14 cellular contexts compared by ENCODE assay signal in the genomic region with DNA sequence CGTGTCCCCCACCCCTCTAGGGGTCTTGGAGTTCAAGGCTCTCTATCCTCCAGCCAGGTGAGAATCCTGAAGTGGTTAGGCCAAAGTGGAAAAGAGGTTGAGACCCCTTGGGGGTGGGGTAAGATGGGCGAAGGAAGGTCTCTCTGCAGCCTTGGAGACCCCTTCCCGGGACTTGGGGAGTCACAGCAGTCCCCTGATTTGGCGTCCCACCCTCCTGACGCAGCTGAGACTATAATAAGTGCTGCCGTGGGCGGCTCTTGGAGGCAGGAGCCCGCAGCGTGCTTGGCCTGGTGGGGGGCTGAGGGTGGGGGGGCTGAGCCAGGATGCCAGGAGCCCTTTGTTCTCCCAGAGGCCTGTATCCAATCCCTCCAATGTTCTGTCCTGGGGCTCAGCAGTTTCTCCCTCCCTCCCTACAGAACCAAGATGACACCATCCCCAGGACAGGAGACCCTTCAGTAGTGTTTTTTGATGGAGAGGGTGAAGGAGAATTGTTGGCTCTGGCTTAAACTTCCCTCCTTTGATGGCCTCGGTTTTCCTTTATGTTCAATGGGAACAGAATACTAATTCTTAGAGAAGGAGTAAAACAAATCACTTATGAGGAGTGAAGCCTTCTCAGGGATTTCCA. TPM values are rescaled to one million over a fixed set of nuclear protein-coding genes. Genes with fewer than 3 reads are reported as not detected.
DNase-seq lines count a peak whose midpoint lies in the region; ATAC-seq and TF ChIP-seq lines count a peak whose summit lies in the region.
"Had no signal": no experiment of that assay in that cellular context is flagged by ENCODE, and none has a peak within 500 bp of the region (broad histone marks: within the 10 kb centered on the region; RNA-seq: fewer than 3 reads in every experiment).

No MANE protein-coding gene starts in this region.

- 36 to 49% (median 49%) methylated on average over 2 to 10 of the region's 10 CpGs for WGBS in heart left ventricle, 4 donors

- peak overlapping the region in 5 of 12 donors; percentile 24 to 63 (median 52) for H3K4me3 ChIP-seq in heart left ventricle

- TF ChIP-seq CTCF in heart left ventricle (IDR thresholded peaks at IDR 0.05) (no peak), type B pancreatic cell (conservative IDR thresholded peaks at IDR 0.05) (no peak)

- ATAC-seq in heart left ventricle = no peak
- ATAC-seq: foreskin keratinocyte had no signal

- peaks cover 52% of the 10 kb centered on the region for H3K4me1 Mint-ChIP-seq in activated CD4-positive, alpha-beta memory T cell treated with anti-CD3 and anti-CD28 coated beads, Interleukin-2, amount 10 ng/mL, durations not matched to agents 7 days and 5 days
- H3K4me1 Mint-ChIP-seq in immature natural killer cell = peaks cover 57 to 64% of the 10 kb centered on the region in 2 donors
- H3K4me1 Mint-ChIP-seq in type B pancreatic cell (ENCODE audit: unreplicated experiment) = peaks cover 24% of the 10 kb centered on the region

- peaks cover 35% of the 10 kb centered on the region for H3K36me3 Mint-ChIP-seq in activated CD4-positive, alpha-beta memory T cell treated with anti-CD3 and anti-CD28 coated beads, Interleukin-2, amount 10 ng/mL, durations not matched to agents 7 days and 5 days (ENCODE audit: low read depth)
- H3K36me3 Mint-ChIP-seq in immature natural killer cell (peaks cover under 1 to 5% (median 2%) of the 10 kb centered on the region in 3 donors), type B pancreatic cell (peaks cover 4% of the 10 kb centered on the region)

- peaks cover 25 to 64% (median 36%) of the 10 kb centered on the region in 9 donors for H3K27me3 ChIP-seq in heart left ventricle

- H3K27ac ChIP-seq in heart left ventricle = peak overlapping the region in 9 of 12 donors; percentile 15 to 77 (median 52)
- H3K27ac ChIP-seq: foreskin keratinocyte, stomach had no signal

- no peak for DNase-seq in heart left ventricle
- DNase-seq in cardiac septum (ENCODE audit: low spot score) = no peak
- no peak for DNase-seq in activated CD4-positive, alpha-beta memory T cell treated with anti-CD3 and anti-CD28 coated beads, Interleukin-2, amount 10 ng/mL, durations not matched to agents 7 days and 5 days
- no peak for DNase-seq in immature natural killer cell
- no peak for DNase-seq in type B pancreatic cell (ENCODE audit: extremely low spot score, unreplicated experiment)
- DNase-seq in effector CD8-positive, alpha-beta T cell (lab: John Stamatoyannopoulos, UW) = no peak
- DNase-seq in cortex of kidney (lab: John Stamatoyannopoulos, UW) = no peak
- no peak for DNase-seq in middle frontal gyrus (ENCODE audit: extremely low spot score, low spot score)
- DNase-seq: foreskin keratinocyte, IMR-90, mammary epithelial cell, NCI-H345, SK-N-SH, stomach had no signal

- H3K4me1 ChIP-seq in heart left ventricle = peaks cover 5 to 75% (median 33%) of the 10 kb centered on the region in 12 donors
- H3K4me1 ChIP-seq: foreskin keratinocyte had no signal

- H3K9me3 Mint-ChIP-seq in activated CD4-positive, alpha-beta memory T cell treated with anti-CD3 and anti-CD28 coated beads, Interleukin-2, amount 10 ng/mL, durations not matched to agents 7 days and 5 days = no peaks in the 10 kb centered on the region
- H3K9me3 Mint-ChIP-seq in immature natural killer cell (no peaks in the 10 kb centered on the region), type B pancreatic cell (no peaks in the 10 kb centered on the region)

- H3K9me3 ChIP-seq in heart left ventricle = no peaks in the 10 kb centered on the region
- H3K9me3 ChIP-seq: SK-N-SH, stomach had no signal

- no peak overlapping the region for H3K27ac Mint-ChIP-seq in activated CD4-positive, alpha-beta memory T cell treated with anti-CD3 and anti-CD28 coated beads, Interleukin-2, amount 10 ng/mL, durations not matched to agents 7 days and 5 days
- H3K27ac Mint-ChIP-seq in immature natural killer cell (peak overlapping the region; percentile 94 to 99 (median 98)), type B pancreatic cell (no peak overlapping the region)

- CTCF ChIA-PET in activated CD4-positive, alpha-beta memory T cell treated with anti-CD3 and anti-CD28 coated beads, Interleukin-2, amount 10 ng/mL, durations not matched to agents 7 days and 5 days (lab: Charles Lee) = interaction anchor here (1.6 to 2.5 kb wide), 3 partner anchors 17 to 281 kb away, joined by 6 to 16 read pairs (median 9); partner anchors contain the start of gene GLI1

- no peaks in the 10 kb centered on the region for H3K27me3 Mint-ChIP-seq in activated CD4-positive, alpha-beta memory T cell treated with anti-CD3 and anti-CD28 coated beads, Interleukin-2, amount 10 ng/mL, durations not matched to agents 7 days and 5 days
- peaks cover 13 to 27% (median 23%) of the 10 kb centered on the region in 3 donors for H3K27me3 Mint-ChIP-seq in immature natural killer cell (ENCODE audit: low read depth in 3 of 3)
- H3K27me3 Mint-ChIP-seq in type B pancreatic cell = peaks cover 68% of the 10 kb centered on the region

- intact Hi-C loops in heart left ventricle (cut with DNase I) = loop anchor here in 3 of 10 donors (10.0 kb wide), 2 partner anchors 105 to 155 kb away; partner anchors contain the start of gene B4GALNT1 (in 1 of the 3)
- intact Hi-C loops in cardiac septum (cut with DNase I) = no loop called here

- H3K36me3 ChIP-seq in heart left ventricle = no peaks in the 10 kb centered on the region
- H3K36me3 ChIP-seq: stomach had no signal

- peak overlapping the region; percentile 83 for H3K4me3 Mint-ChIP-seq in activated CD4-positive, alpha-beta memory T cell treated with anti-CD3 and anti-CD28 coated beads, Interleukin-2, amount 10 ng/mL, durations not matched to agents 7 days and 5 days
- H3K4me3 Mint-ChIP-seq in immature natural killer cell = peak overlapping the region; percentile 62 to 95 (median 74)
- H3K4me3 Mint-ChIP-seq in type B pancreatic cell = peak overlapping the region; percentile 84

- POLR2A ChIA-PET in activated CD4-positive, alpha-beta memory T cell treated with anti-CD3 and anti-CD28 coated beads, Interleukin-2, amount 10 ng/mL, durations not matched to agents 7 days and 5 days (lab: Charles Lee) = interaction anchor here (1.6 to 3.3 kb wide), 5 partner anchors 9 to 262 kb away, joined by 3 to 27 read pairs (median 12); no protein-coding TSS in a partner anchor

- no peak for TF ChIP-seq POLR2A in heart left ventricle (IDR thresholded peaks at IDR 0.05)

RNA-seq across cellular contexts. Expression of gene AGAP2, which starts 1.5 kb away (rescaled TPM):
- total RNA-seq in heart left ventricle (10 to 100 TPM in 2 of 9 donors, 1 to 10 TPM in 7; 4.2 to 12.0 (median 5.5) TPM), cardiac septum (6.1 TPM), type B pancreatic cell (ENCODE audit: low replicate concordance) (0.33 and 4.1 TPM in 2 replicates)
- polyA plus RNA-seq in heart left ventricle (1 to 10 TPM; 3.9 to 8.6 TPM), immature natural killer cell (10 to 100 TPM in 1 of 3 donors, 1 to 10 TPM in 2; 1.4 to 10.5 (median 3.2) TPM)
- total RNA-seq in activated CD4-positive, alpha-beta memory T cell treated with anti-CD3 and anti-CD28 coated beads, Interleukin-2, amount 10 ng/mL, durations not matched to agents 7 days and 5 days = 10 to 100 TPM; 84.5 to 85.1 TPM

RNA-seq across cellular contexts. Expression of gene TSPAN31, which starts 4.8 kb away (rescaled TPM):
- 10 to 100 TPM; 27.2 to 59.3 (median 31.4) TPM for total RNA-seq in heart left ventricle
- 10 to 100 TPM; 31.1 to 41.2 TPM for polyA plus RNA-seq in heart left ventricle
- total RNA-seq in cardiac septum = 25.1 TPM
- total RNA-seq in activated CD4-positive, alpha-beta memory T cell treated with anti-CD3 and anti-CD28 coated beads, Interleukin-2, amount 10 ng/mL, durations not matched to agents 7 days and 5 days = 10 to 100 TPM; 21.8 to 23.0 TPM
- polyA plus RNA-seq in immature natural killer cell = 100 to 1,000 TPM in 1 of 3 donors, 10 to 100 TPM in 2; 62.1 to 103 (median 72.6) TPM
- total RNA-seq in type B pancreatic cell (ENCODE audit: low replicate concordance) = 34.8 and 40.8 TPM in 2 replicates

RNA-seq across cellular contexts. Expression of gene CDK4, which starts 12.1 kb away (rescaled TPM):
- total RNA-seq in heart left ventricle = 10 to 100 TPM; 38.1 to 62.1 (median 50.2) TPM
- 10 to 100 TPM; 23.4 to 81.9 TPM for polyA plus RNA-seq in heart left ventricle
- 46.3 TPM for total RNA-seq in cardiac septum
- 10 to 100 TPM; 87.7 to 88.6 TPM for total RNA-seq in activated CD4-positive, alpha-beta memory T cell treated with anti-CD3 and anti-CD28 coated beads, Interleukin-2, amount 10 ng/mL, durations not matched to agents 7 days and 5 days
- polyA plus RNA-seq in immature natural killer cell = 100 to 1,000 TPM in 1 of 3 donors, 10 to 100 TPM in 2; 68.7 to 133 (median 75.6) TPM
- 124 and 193 TPM in 2 replicates for total RNA-seq in type B pancreatic cell (ENCODE audit: low replicate concordance)

RNA-seq across cellular contexts. Expression of gene MARCHF9, which starts 14.9 kb away (rescaled TPM):
- total RNA-seq in heart left ventricle = 10 to 100 TPM; 11.3 to 18.9 (median 13.3) TPM
- polyA plus RNA-seq in heart left ventricle = 10 to 100 TPM; 13.6 to 15.8 TPM
- total RNA-seq in cardiac septum = 13.1 TPM
- 10 to 100 TPM; 29.2 to 31.4 TPM for total RNA-seq in activated CD4-positive, alpha-beta memory T cell treated with anti-CD3 and anti-CD28 coated beads, Interleukin-2, amount 10 ng/mL, durations not matched to agents 7 days and 5 days
- polyA plus RNA-seq in immature natural killer cell = 1 to 10 TPM; 1.7 to 4.4 (median 3.7) TPM
- 15.0 and 20.1 TPM in 2 replicates for total RNA-seq in type B pancreatic cell (ENCODE audit: low replicate concordance)

RNA-seq across cellular contexts. Expression of gene CYP27B1, which starts 26.9 kb away (rescaled TPM):
- total RNA-seq in heart left ventricle = under 1 TPM in 5 of 9 donors, not detected in 4; 0.16 to 0.77 (median 0.19) TPM
- polyA plus RNA-seq in heart left ventricle = under 1 TPM; 0.11 to 0.19 TPM
- total RNA-seq in cardiac septum = 0.24 TPM
- 1 to 10 TPM; 3.3 to 4.3 TPM for total RNA-seq in activated CD4-positive, alpha-beta memory T cell treated with anti-CD3 and anti-CD28 coated beads, Interleukin-2, amount 10 ng/mL, durations not matched to agents 7 days and 5 days
- not detected for polyA plus RNA-seq in immature natural killer cell
- 1.4 and 2.2 TPM in 2 replicates for total RNA-seq in type B pancreatic cell (ENCODE audit: low replicate concordance)

Comparison
In these comparisons a context has a peak if more than half of its experiments do, and no peak if none do; other contexts are left out.
1. H3K27ac Mint-ChIP-seq: peak in immature natural killer cell (6 of 6); none in activated CD4-positive, alpha-beta memory T cell treated with anti-CD3 and anti-CD28 coated beads, Interleukin-2, amount 10 ng/mL, durations not matched to agents 7 days and 5 days (single experiment) and type B pancreatic cell (single experiment).
2. RNA of gene AGAP2, which starts 1.5 kb away (total RNA-seq): 84.5 to 85.1 TPM in activated CD4-positive, alpha-beta memory T cell treated with anti-CD3 and anti-CD28 coated beads, Interleukin-2, amount 10 ng/mL, durations not matched to agents 7 days and 5 days; 6.1 TPM in cardiac septum (single experiment), 4.2 to 12.0 TPM in heart left ventricle and 0.33 to 4.1 TPM in type B pancreatic cell; every median in the first group is over 4 times any median in the second.
3. Peak in every context shown above with its lines, with median percentiles within 50 percentile points of each other: H3K4me3 Mint-ChIP-seq.